Comparison of ENCODE assay signal across 8 cellular contexts in genomic region chr10:71888623-71889387, GRCh38. TPM values are rescaled to one million over a fixed set of nuclear protein-coding genes. Genes with fewer than 3 reads are reported as not detected.
DNase-seq lines count a peak whose midpoint lies in the region; ATAC-seq and TF ChIP-seq lines count a peak whose summit lies in the region.

No MANE protein-coding gene starts in this region.

- POLR2A ChIA-PET in OCI-LY7 (lab: Charles Lee) = interaction anchor here (0.6 to 1.9 kb wide), 3 partner anchors 50 to 455 kb away, joined by 3 to 5 read pairs (median 4); no protein-coding TSS in a partner anchor

- H3K27ac Mint-ChIP-seq in activated T-helper 17 cell treated with anti-CD3 and anti-CD28 coated beads, Interleukin-2, amount 50 U/mL, for 72 hours = peak overlapping the region; percentile 89
- peak overlapping the region in 1 of 2 donors; percentile 56 for H3K27ac Mint-ChIP-seq in natural killer cell treated with Interleukin-12 subunit alpha and Interleukin-12 subunit beta and Interleukin-15 and Interleukin-18, amount 100 ng/mL, for 72 hours

- H3K27me3 ChIP-seq in subcutaneous abdominal adipose tissue (ENCODE audit: control insufficient read depth in 5 of 5, insufficient read depth in 4 of 5, low read length in 5 of 5) = no peaks in the 10 kb centered on the region

- no peaks in the 10 kb centered on the region for H3K9me2 ChIP-seq in OCI-LY7 (ENCODE audit: insufficient read depth, low read length)

- peak; percentile 51 for TF ChIP-seq CTCF in OCI-LY7 (conservative IDR thresholded peaks at IDR 0.05; ENCODE audit: low read length)

- H3K9me3 Mint-ChIP-seq in activated T-helper 17 cell treated with anti-CD3 and anti-CD28 coated beads, Interleukin-2, amount 50 U/mL, for 72 hours = no peaks in the 10 kb centered on the region
- no peaks in the 10 kb centered on the region for H3K9me3 Mint-ChIP-seq in natural killer cell treated with Interleukin-12 subunit alpha and Interleukin-12 subunit beta and Interleukin-15 and Interleukin-18, amount 100 ng/mL, for 72 hours

- intact Hi-C loops in OCI-LY7 (cut with micrococcal nuclease; ENCODE audit: unreplicated experiment) = loop anchor here (1.0 to 2.0 kb wide), 3 partner anchors 30 to 114 kb away; no protein-coding TSS in a partner anchor

- peak; percentile 17 for DNase-seq in COR-L47 (lab: John Stamatoyannopoulos, UW)
- DNase-seq in OCI-LY7 (ENCODE audit: low spot score) = peak; percentile 97
- peak; percentile 91 for DNase-seq in fibroblast of the conjunctiva (ENCODE audit: low read depth)
- DNase-seq in natural killer cell treated with Interleukin-12 subunit alpha and Interleukin-12 subunit beta and Interleukin-15 and Interleukin-18, amount 100 ng/mL, for 72 hours (ENCODE audit: low spot score) = peak; percentile 79

- ATAC-seq in GM19328 (IDR thresholded peaks at IDR 0.05; ENCODE audit: unreplicated experiment) = peak; percentile 83
- ATAC-seq in HG03442 (IDR thresholded peaks at IDR 0.05; ENCODE audit: unreplicated experiment) = peak; percentile 88
- ATAC-seq in activated T-helper 17 cell treated with anti-CD3 and anti-CD28 coated beads, Interleukin-2, amount 50 U/mL, for 72 hours (replicated peaks) = peak; percentile 92
- ATAC-seq in natural killer cell treated with Interleukin-12 subunit alpha and Interleukin-12 subunit beta and Interleukin-15 and Interleukin-18, amount 100 ng/mL, for 72 hours = peak; percentile 90

- peak overlapping the region; percentile 46 to 77 (median 68) for H3K9ac ChIP-seq in subcutaneous abdominal adipose tissue (ENCODE audit: low read length in 5 of 5)

- no peaks in the 10 kb centered on the region for H3K27me3 Mint-ChIP-seq in activated T-helper 17 cell treated with anti-CD3 and anti-CD28 coated beads, Interleukin-2, amount 50 U/mL, for 72 hours
- H3K27me3 Mint-ChIP-seq in natural killer cell treated with Interleukin-12 subunit alpha and Interleukin-12 subunit beta and Interleukin-15 and Interleukin-18, amount 100 ng/mL, for 72 hours = peaks cover 9 to 12% of the 10 kb centered on the region in 2 donors

- H3K36me3 Mint-ChIP-seq in activated T-helper 17 cell treated with anti-CD3 and anti-CD28 coated beads, Interleukin-2, amount 50 U/mL, for 72 hours (ENCODE audit: low read depth) = no peaks in the 10 kb centered on the region
- no peaks in the 10 kb centered on the region for H3K36me3 Mint-ChIP-seq in natural killer cell treated with Interleukin-12 subunit alpha and Interleukin-12 subunit beta and Interleukin-15 and Interleukin-18, amount 100 ng/mL, for 72 hours

- H3K9me3 ChIP-seq in OCI-LY7 (ENCODE audit: low read length) (no peaks in the 10 kb centered on the region), subcutaneous abdominal adipose tissue (ENCODE audit: control insufficient read depth in 5 of 5, low read length in 5 of 5) (no peaks in the 10 kb centered on the region)

- H3K4me3 ChIP-seq in OCI-LY7 (ENCODE audit: low read depth, low read length, poor library complexity, severe bottlenecking) (peak overlapping the region; percentile 57), subcutaneous abdominal adipose tissue (ENCODE audit: low read depth in 1 of 5, low read length in 5 of 5) (peak overlapping the region; percentile 66 to 85 (median 78))

- BruUV-seq in OCI-LY7 (replicated peaks; lab: Mats Ljungman, UMichigan) = no TSS peak

- H3K27ac ChIP-seq in OCI-LY7 (ENCODE audit: low read depth, low read length, poor library complexity, severe bottlenecking) (peak overlapping the region; percentile 50), subcutaneous abdominal adipose tissue (ENCODE audit: low read depth, low read length) (peak overlapping the region; percentile 86)

- no peaks in the 10 kb centered on the region for H3K36me3 ChIP-seq in OCI-LY7 (ENCODE audit: insufficient read depth, low read length)
- H3K36me3 ChIP-seq in subcutaneous abdominal adipose tissue (ENCODE audit: control insufficient read depth in 5 of 5, insufficient read depth in 5 of 5, low read length in 5 of 5) = no peaks in the 10 kb centered on the region

- H3K79me2 ChIP-seq in OCI-LY7 (ENCODE audit: insufficient read depth, low read depth, low read length) = no peaks in the 10 kb centered on the region

- H3K4me3 Mint-ChIP-seq in activated T-helper 17 cell treated with anti-CD3 and anti-CD28 coated beads, Interleukin-2, amount 50 U/mL, for 72 hours = peak overlapping the region; percentile 90
- peak overlapping the region; percentile 75 for H3K4me3 Mint-ChIP-seq in natural killer cell treated with Interleukin-12 subunit alpha and Interleukin-12 subunit beta and Interleukin-15 and Interleukin-18, amount 100 ng/mL, for 72 hours

- H3K4me1 ChIP-seq in OCI-LY7 (ENCODE audit: insufficient read depth, low read length, poor library complexity, severe bottlenecking) (peaks cover 38% of the 10 kb centered on the region), subcutaneous abdominal adipose tissue (ENCODE audit: control insufficient read depth in 5 of 5, insufficient read depth in 5 of 5, low read length in 5 of 5) (peaks cover 5 to 49% (median 36%) of the 10 kb centered on the region in 5 donors)

- H3K4me1 Mint-ChIP-seq in activated T-helper 17 cell treated with anti-CD3 and anti-CD28 coated beads, Interleukin-2, amount 50 U/mL, for 72 hours = peaks cover 11% of the 10 kb centered on the region
- peaks cover 9 to 10% of the 10 kb centered on the region in 2 donors for H3K4me1 Mint-ChIP-seq in natural killer cell treated with Interleukin-12 subunit alpha and Interleukin-12 subunit beta and Interleukin-15 and Interleukin-18, amount 100 ng/mL, for 72 hours (ENCODE audit: low read depth in 2 of 2)

- H3K4me2 ChIP-seq in OCI-LY7 (ENCODE audit: low read length) = peak overlapping the region; percentile 83

- peak overlapping the region; percentile 42; the same call in 1 of the 2 replicates for H2AFZ ChIP-seq in OCI-LY7 (ENCODE audit: low read length)

- CTCF ChIA-PET in OCI-LY7 (lab: Charles Lee; ENCODE audit: unreplicated experiment) = no interaction called here

- H4K20me1 ChIP-seq in OCI-LY7 (ENCODE audit: insufficient read depth, low read length) = no peaks in the 10 kb centered on the region

RNA-seq across cellular contexts. Expression of gene PSAP, which starts 37.8 kb away (rescaled TPM):
- 156 and 163 TPM in 2 replicates for total RNA-seq in OCI-LY7 (2014; rRNA removed; shearing (Covaris generic))
- total RNA-seq in OCI-LY7 (2022) = 186 and 200 TPM in 2 replicates
- total RNA-seq in activated T-helper 17 cell treated with anti-CD3 and anti-CD28 coated beads, Interleukin-2, amount 50 U/mL, for 72 hours = 100 to 1,000 TPM; 121 to 153 TPM
- total RNA-seq in natural killer cell treated with Interleukin-12 subunit alpha and Interleukin-12 subunit beta and Interleukin-15 and Interleukin-18, amount 100 ng/mL, for 72 hours = 100 to 1,000 TPM; 136 to 207 TPM

Comparison
In these comparisons a context has a peak if more than half of its experiments do, and no peak if none do; other contexts are left out.
1. Peak in every context shown above with its lines: DNase-seq, ATAC-seq, H3K4me3 ChIP-seq and H3K27ac ChIP-seq.
2. DNase-seq: peak in every context shown above with its lines; median percentile 97 in OCI-LY7; 91 in fibroblast of the conjunctiva; 79 in natural killer cell treated with Interleukin-12 subunit alpha and Interleukin-12 subunit beta and Interleukin-15 and Interleukin-18, amount 100 ng/mL, for 72 hours; 17 in COR-L47.